8 cellular contexts compared by ENCODE assay signal in genomic region chr10:26269754-26270153, GRCh38. TPM values are rescaled to one million over a fixed set of nuclear protein-coding genes. Genes with fewer than 3 reads are reported as not detected.
DNase-seq lines count a peak whose midpoint lies in the region; ATAC-seq, FAIRE-seq and TF ChIP-seq lines count a peak whose summit lies in the region.

No MANE protein-coding gene starts in this region.

- no peaks in the 10 kb centered on the region for H3F3A ChIP-seq in Loucy (ENCODE audit: low read depth)

- H3K36me3 ChIP-seq in Loucy (ENCODE audit: insufficient read depth, low read length) (no peaks in the 10 kb centered on the region), lower lobe of right lung (no peaks in the 10 kb centered on the region)

- H3K27ac ChIP-seq in lower lobe of right lung: no peak overlapping the region

- TF ChIP-seq CTCF in Loucy (conservative IDR thresholded peaks at IDR 0.05; ENCODE audit: low read length) (peak; percentile 59), lower lobe of right lung (IDR thresholded peaks at IDR 0.05) (peak; percentile 17)

- peak in 1 of 2 donors; percentile 33 for ATAC-seq in lower lobe of right lung
- ATAC-seq in sciatic nerve: no peak
- ATAC-seq in HG03196 (IDR thresholded peaks at IDR 0.05; ENCODE audit: unreplicated experiment): no peak

- no peak overlapping the region for H3K4me2 ChIP-seq in Loucy (ENCODE audit: low read depth, low read length, poor library complexity, severe bottlenecking)

- peak; percentile 21 for FAIRE-seq in G401.6 (lab: Jason Lieb, UNC)

- H3K4me1 ChIP-seq in Loucy (ENCODE audit: insufficient read depth, low read length, poor library complexity, severe bottlenecking) (no peaks in the 10 kb centered on the region), lower lobe of right lung (no peaks in the 10 kb centered on the region)

- no peaks in the 10 kb centered on the region for H3K27me3 ChIP-seq in Loucy (ENCODE audit: insufficient read depth, low read length, poor library complexity, severe bottlenecking)
- no peaks in the 10 kb centered on the region for H3K27me3 ChIP-seq in lower lobe of right lung (ENCODE audit: low read depth)

- no peaks in the 10 kb centered on the region for H4K20me1 ChIP-seq in Loucy (ENCODE audit: insufficient read depth, low read length, poor library complexity, severe bottlenecking)

- H3K9me2 ChIP-seq in Loucy (replicated peaks; ENCODE audit: low read depth, low read length): no peaks in the 10 kb centered on the region

- H2AFZ ChIP-seq in Loucy (ENCODE audit: low read length): no peak overlapping the region

- H3K9me3 ChIP-seq in Loucy (ENCODE audit: insufficient read depth, low read depth, low read length) (no peaks in the 10 kb centered on the region), lower lobe of right lung (no peaks in the 10 kb centered on the region)

- no peak overlapping the region for H3K9ac ChIP-seq in Loucy (ENCODE audit: low read depth, low read length, poor library complexity, severe bottlenecking)

- H3K79me2 ChIP-seq in Loucy (ENCODE audit: insufficient read depth, low read length): no peaks in the 10 kb centered on the region

- DNase-seq in SKM-1 (lab: John Stamatoyannopoulos, UW; ENCODE audit: unreplicated experiment) (peak; percentile 7), lower lobe of right lung (no peak), nucleus accumbens (lab: John Stamatoyannopoulos, UW) (no peak), sciatic nerve (ENCODE audit: low spot score) (no peak), amniotic stem cell (lab: John Stamatoyannopoulos, UW) (no peak)

- H3K4me3 ChIP-seq in Loucy (ENCODE audit: low read length, poor library complexity, severe bottlenecking) (no peak overlapping the region), lower lobe of right lung (no peak overlapping the region)

- intact Hi-C loops in lower lobe of right lung (cut with DNase I) (loop anchor here (5.0 kb wide), 1 partner anchor 392 kb away; no protein-coding TSS in a partner anchor), sciatic nerve (cut with DNase I) (no loop called here)

RNA-seq across cellular contexts. Expression of gene GAD2, which starts 53.2 kb away (rescaled TPM):
- total RNA-seq in lower lobe of right lung (not detected), sciatic nerve (not detected)
